Comparison of ENCODE assay signal across 18 cellular contexts in the genomic region with DNA sequence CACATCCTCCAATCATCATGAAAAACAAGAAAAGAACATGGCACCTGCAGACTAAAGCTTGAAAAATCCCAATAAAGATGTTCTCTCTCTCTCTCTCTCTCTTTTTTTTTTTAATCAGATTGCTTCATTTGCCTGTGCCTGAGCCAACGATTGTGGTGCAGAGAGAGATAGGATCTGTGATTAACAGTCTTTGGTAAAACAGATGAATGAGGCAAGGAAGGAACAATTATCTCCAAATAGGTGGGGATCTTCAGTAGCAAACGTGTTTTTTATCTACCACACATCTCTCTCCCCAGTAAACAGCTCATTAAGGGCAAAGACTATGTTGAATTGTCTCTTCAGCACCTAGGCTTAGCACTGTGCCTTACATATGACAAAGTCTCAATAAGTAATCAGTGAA.
"Had no signal": no experiment of that assay in that cellular context is flagged by ENCODE, and none has a peak within 500 bp of the region (broad histone marks: within the 10 kb centered on the region; RNA-seq: fewer than 3 reads in every experiment).

No MANE protein-coding gene starts in this region.

- DNase-seq: esophagus squamous epithelium; foreskin keratinocyte; hippocampal formation; mammary epithelial cell; naive thymus-derived CD4-positive, alpha-beta T cell; nephron progenitor cell; psoas muscle; retina; right lobe of liver; spleen; stimulated activated CD4-positive, alpha-beta T cell treated with anti-CD3 and anti-CD28 coated beads, Interleukin-15, amount 100 ng/mL, for 24 hours; stimulated activated CD4-positive, alpha-beta T cell treated with anti-CD3 and anti-CD28 coated beads, Interleukin-1b, Interleukin-23, amount 100 ng/mL, for 48 hours; stimulated activated CD4-positive, alpha-beta T cell treated with anti-CD3 and anti-CD28 coated beads, Interleukin-4, amount 100 ng/mL, for 24 hours; stimulated activated naive B cell treated with anti-CD40 and anti-IgM and Interleukin-4, amounts not matched to agents 10 μg/mL and 1 μg/mL and 100 μg/mL, for 72 hours; stimulated activated naive CD8-positive, alpha-beta T cell treated with anti-CD3 and anti-CD28 coated beads, Interleukin-15, amount 100 ng/mL, for 72 hours; substantia nigra; trophoblast cell had no signal

- H3K9me3 ChIP-seq: neutrophil had no signal

- H3K4me3 ChIP-seq: esophagus squamous epithelium, psoas muscle, right lobe of liver, spleen had no signal

- H3K27me3 ChIP-seq: right lobe of liver had no signal

- H3K4me1 ChIP-seq: foreskin keratinocyte, psoas muscle, spleen had no signal

- H3K27ac ChIP-seq: esophagus squamous epithelium, foreskin keratinocyte, neutrophil, psoas muscle, right lobe of liver, spleen had no signal

- H3K36me3 ChIP-seq: esophagus squamous epithelium, neutrophil, right lobe of liver, spleen had no signal
